ENCODE assay signal across 11 cellular contexts in the genomic region with DNA sequence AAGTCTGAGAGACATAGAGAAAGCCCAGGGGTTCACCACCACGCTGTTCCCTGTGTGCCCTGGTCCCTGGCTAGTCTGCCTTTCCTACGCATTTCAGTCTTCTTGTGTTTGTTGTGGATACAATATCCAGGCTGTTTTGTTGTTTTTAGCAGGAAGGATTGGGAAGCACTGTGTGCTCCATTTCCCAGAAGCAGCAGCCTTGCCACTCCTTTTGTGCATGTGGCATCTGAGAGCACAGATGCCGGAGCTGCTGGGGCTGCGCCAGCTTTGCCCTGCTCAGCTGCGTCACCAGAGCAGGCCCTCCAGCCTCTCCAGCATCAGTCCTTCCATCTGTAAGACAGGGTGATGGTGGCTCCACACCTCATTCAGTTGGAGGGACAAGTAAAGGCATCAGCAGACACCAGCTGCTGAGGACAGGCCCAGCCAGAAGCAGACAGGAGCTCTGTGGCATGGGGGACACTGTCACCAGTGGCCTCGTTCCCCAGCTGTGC.
DNase-seq lines count a peak whose midpoint lies in the region; ATAC-seq and TF ChIP-seq lines count a peak whose summit lies in the region.
"Had no signal": no experiment of that assay in that cellular context is flagged by ENCODE, and none has a peak within 500 bp of the region (broad histone marks: within the 10 kb centered on the region; RNA-seq: fewer than 3 reads in every experiment).

No MANE protein-coding gene starts in this region.

- TF ChIP-seq CTCF in progenitor cell of endocrine pancreas (IDR thresholded peaks at IDR 0.05; ENCODE audit: unreplicated experiment): no peak

- DNase-seq in NCI-H2171 treated with DMSO at 0.1 percent for 48 hours (lab: John Stamatoyannopoulos, UW): peak; percentile 46
- DNase-seq in caudate nucleus (lab: John Stamatoyannopoulos, UW): peak in 22 of 61 donors; percentile 16 to 65 (median 38)
- DNase-seq in midbrain (lab: John Stamatoyannopoulos, UW): peak; percentile 61
- no peak for DNase-seq in T1000 (lab: John Stamatoyannopoulos, UW)
- no peak for DNase-seq in progenitor cell of endocrine pancreas (ENCODE audit: low spot score, unreplicated experiment)

- peaks cover 12% of the 10 kb centered on the region for H3K27me3 Mint-ChIP-seq in progenitor cell of endocrine pancreas

- peaks cover 0 to 78% (median 20%) of the 10 kb centered on the region in 11 experiments; a peak in 11 of 22 replicates for H4K20me1 ChIP-seq in BLaER1 treated with 17β-estradiol and CSF1 and Interleukin-3, amounts not matched to agents 10 nM and 100 nM

- no peak overlapping the region for H3K9ac ChIP-seq in BLaER1 treated with 17β-estradiol and CSF1 and Interleukin-3, amounts not matched to agents 10 nM and 100 nM

- peak overlapping the region; percentile 12 to 78 (median 68); a peak in 19 of 22 replicates for H3K4me2 ChIP-seq in BLaER1 treated with 17β-estradiol and CSF1 and Interleukin-3, amounts not matched to agents 10 nM and 100 nM

- peaks cover 29 to 59% (median 54%) of the 10 kb centered on the region in 10 experiments for H3K4me1 ChIP-seq in BLaER1 treated with 17β-estradiol and CSF1 and Interleukin-3, amounts not matched to agents 10 nM and 100 nM

- H3K36me3 ChIP-seq in BLaER1 treated with 17β-estradiol and CSF1 and Interleukin-3, amounts not matched to agents 10 nM and 100 nM: 0 out of 22 replicates have a peak, but pooled peaks cover 0 to 3% (median 0%) of the 10 kb centered on the region in 11 experiments
- H3K36me3 ChIP-seq: adrenal gland, tibial nerve had no signal

- no peak for ATAC-seq in HG02970 (IDR thresholded peaks at IDR 0.05; ENCODE audit: low FRiP score, unreplicated experiment)
- no peak for ATAC-seq in GM19351 (IDR thresholded peaks at IDR 0.05; ENCODE audit: unreplicated experiment)

- H3K27ac ChIP-seq in BLaER1 treated with 17β-estradiol and CSF1 and Interleukin-3, amounts not matched to agents 10 nM and 100 nM: peak overlapping the region in 4 of 11 experiments; percentile 10 to 46 (median 43); a peak in 1 of 22 replicates
- peak overlapping the region; percentile 76 for H3K27ac ChIP-seq in caudate nucleus (ENCODE audit: low read depth, low read length)

- H3K4me3 ChIP-seq in BLaER1 treated with 17β-estradiol and CSF1 and Interleukin-3, amounts not matched to agents 10 nM and 100 nM: no peak overlapping the region
- H3K4me3 ChIP-seq: adrenal gland, skin epidermis, tibial nerve had no signal

- H3K27ac Mint-ChIP-seq in progenitor cell of endocrine pancreas: no peak overlapping the region

- no peaks in the 10 kb centered on the region for H3K27me3 ChIP-seq in BLaER1 treated with 17β-estradiol and CSF1 and Interleukin-3, amounts not matched to agents 10 nM and 100 nM
- H3K27me3 ChIP-seq: adrenal gland, tibial nerve had no signal

- H3K9me3 ChIP-seq in BLaER1 treated with 17β-estradiol and CSF1 and Interleukin-3, amounts not matched to agents 10 nM and 100 nM (replicated peaks in 1 of 11): no peaks in the 10 kb centered on the region
- H3K9me3 ChIP-seq: adrenal gland, tibial nerve had no signal

- H3K9me3 Mint-ChIP-seq in progenitor cell of endocrine pancreas (ENCODE audit: low read depth): peaks cover 6% of the 10 kb centered on the region

- H3K4me3 Mint-ChIP-seq in progenitor cell of endocrine pancreas (ENCODE audit: low read depth): no peak overlapping the region

- H3K36me3 Mint-ChIP-seq in progenitor cell of endocrine pancreas (ENCODE audit: insufficient read depth): no peaks in the 10 kb centered on the region

- peaks cover 1% of the 10 kb centered on the region for H3K4me1 Mint-ChIP-seq in progenitor cell of endocrine pancreas (ENCODE audit: low read depth)

Comparison
In these comparisons a context has a peak if more than half of its experiments do, and no peak if none do; other contexts are left out.
1. DNase-seq: peak in NCI-H2171 treated with DMSO at 0.1 percent for 48 hours (single experiment) and midbrain (single experiment); none in T1000 (single experiment) and progenitor cell of endocrine pancreas (single experiment).